2 cellular contexts compared by ENCODE assay signal in genomic region chr2:190576565-190576964, GRCh38.
TF ChIP-seq lines count a peak whose summit lies in the region.

No MANE protein-coding gene starts in this region.

TF ChIP-seq in GM12891, 5 proteins besides CTCF, POLR2A, EP300 and RAD21:
- no peak for TF ChIP-seq POU2F2 (IDR thresholded peaks at IDR 0.05; ENCODE audit: low read depth, low read length)
- TF ChIP-seq TAF1 (IDR thresholded peaks at IDR 0.05; ENCODE audit: low read depth, low read length): no peak
- TF ChIP-seq POLR2AphosphoS5 (IDR thresholded peaks at IDR 0.05; ENCODE audit: low read depth, low read length): no peak
- no peak for TF ChIP-seq PAX5 (IDR thresholded peaks at IDR 0.05; ENCODE audit: insufficient read depth, low read length, severe bottlenecking)
- TF ChIP-seq SPI1 (IDR thresholded peaks at IDR 0.05; ENCODE audit: low read depth, low read length): no peak

TF ChIP-seq in K562, 482 proteins besides CTCF, POLR2A, EP300 and RAD21:
- no peak for TF ChIP-seq HMG20A (CRISPR knock-in tag; conservative IDR thresholded peaks at IDR 0.05)
- TF ChIP-seq MYNN (IDR thresholded peaks at IDR 0.05): no peak
- TF ChIP-seq MYNN (CRISPR knock-in tag; IDR thresholded peaks at IDR 0.05): no peak
- no peak for TF ChIP-seq CTCFL (IDR thresholded peaks at IDR 0.05; ENCODE audit: borderline replicate concordance, insufficient read depth, low read depth, low read length, poor library complexity, severe bottlenecking)
- no peak for TF ChIP-seq ZNF384 (IDR thresholded peaks at IDR 0.05; ENCODE audit: low read depth, low read length)
- TF ChIP-seq NFIC (IDR thresholded peaks at IDR 0.05): no peak
- TF ChIP-seq NKRF (IDR thresholded peaks at IDR 0.05; ENCODE audit: borderline replicate concordance): no peak
- no peak for TF ChIP-seq ZNF282 (CRISPR knock-in tag; IDR thresholded peaks at IDR 0.05)
- TF ChIP-seq RHOXF2B (CRISPR knock-in tag; conservative IDR thresholded peaks at IDR 0.05): no peak
- no peak for TF ChIP-seq TCFL5 (CRISPR knock-in tag; conservative IDR thresholded peaks at IDR 0.05)
- TF ChIP-seq ZBTB11 (CRISPR knock-in tag; IDR thresholded peaks at IDR 0.05): no peak
TF ChIP-seq in K562: peak in this region for 0.
